31 cellular contexts compared by ENCODE assay signal in the genomic region with DNA sequence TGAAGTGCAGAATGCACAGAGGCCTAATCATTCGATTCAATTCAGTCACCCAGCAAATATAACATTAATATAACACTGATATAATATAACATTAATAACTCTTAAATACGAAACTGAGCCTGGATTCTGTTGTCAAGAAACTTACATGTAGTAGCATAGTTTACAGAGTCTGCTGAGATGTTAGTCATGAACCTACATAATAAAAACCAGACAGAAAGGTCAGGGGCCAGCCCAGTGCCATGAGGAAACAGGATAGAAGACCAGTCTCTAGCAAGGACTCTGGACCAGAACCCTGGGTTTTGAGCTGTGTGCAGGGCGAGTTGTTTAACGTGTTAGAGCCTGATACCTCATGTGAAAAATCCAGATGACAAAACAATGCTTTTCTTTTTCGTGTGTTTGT.
"Had no signal": no experiment of that assay in that cellular context is flagged by ENCODE, and none has a peak within 500 bp of the region (broad histone marks: within the 10 kb centered on the region; RNA-seq: fewer than 3 reads in every experiment).

No MANE protein-coding gene starts in this region.

- H3K4me1 Mint-ChIP-seq: activated B cell treated with CpG ODN at 0.5 μM for 24 hours; activated T-helper 17 cell treated with anti-CD3 and anti-CD28 coated beads, Interleukin-2, amount 50 U/mL, for 72 hours; central memory CD8-positive, alpha-beta T cell; endodermal cell; T-cell had no signal

- ATAC-seq: activated CD4-positive, CD25-positive, alpha-beta regulatory T cell treated with anti-CD3 and anti-CD28 coated beads, Interleukin-2, amount 50 U/mL, for 24 hours; activated CD8-positive, alpha-beta T cell treated with anti-CD3 and anti-CD28 coated beads for 36 hours; activated T-cell treated with anti-CD3 and anti-CD28 coated beads, Interleukin-2, amount 50 U/mL, for 4 hours; activated T-helper 17 cell treated with anti-CD3 and anti-CD28 coated beads, Interleukin-2, amount 50 U/mL, for 72 hours; gastrocnemius medialis; heart left ventricle; T-cell had no signal

- H3K36me3 Mint-ChIP-seq: activated naive CD8-positive, alpha-beta T cell; T-cell had no signal

- H3K27ac ChIP-seq: brain microvascular endothelial cell, coronary artery, dorsolateral prefrontal cortex, esophagus muscularis mucosa, gastrocnemius medialis, heart left ventricle, WERI-Rb-1 had no signal

- DNase-seq: activated B cell treated with CpG ODN at 0.5 μM for 24 hours; activated CD4-positive, alpha-beta T cell treated with anti-CD3 and anti-CD28 coated beads for 48 hours; activated CD4-positive, alpha-beta T cell treated with anti-CD3 and anti-CD28 coated beads, Interleukin-2, amount 50 U/mL, for 1 hour; activated CD4-positive, alpha-beta T cell treated with anti-CD3 and anti-CD28 coated beads, Interleukin-2, amount 50 U/mL, for 48 hours; activated CD8-positive, alpha-beta memory T cell treated with anti-CD3 and anti-CD28 coated beads for 24 hours; activated CD8-positive, alpha-beta T cell treated with anti-CD3 and anti-CD28 coated beads for 36 hours; activated effector memory CD4-positive, alpha-beta T cell treated with Interleukin-2 at 50 U/mL for 16 hours; activated gamma-delta T cell treated with Interleukin-2 at 50 U/mL for 16 hours; activated naive CD4-positive, alpha-beta T cell treated with anti-CD3 and anti-CD28 coated beads, Interleukin-2, amount 50 U/mL, for 16 hours; activated naive CD4-positive, alpha-beta T cell treated with Interleukin-2 at 50 U/mL for 16 hours; activated T-cell treated with anti-CD3 and anti-CD28 coated beads, Interleukin-2, amount 50 U/mL, for 4 hours; amniotic stem cell; anterior cingulate cortex; brain microvascular endothelial cell; dorsolateral prefrontal cortex; effector memory CD4-positive, alpha-beta T cell; endodermal cell; gastrocnemius medialis; glutamatergic neuron; heart left ventricle; T-cell; T1000; WERI-Rb-1 had no signal

- H3K4me1 ChIP-seq: esophagus muscularis mucosa, gastrocnemius medialis, heart left ventricle had no signal

- H3K27me3 Mint-ChIP-seq: activated B cell treated with CpG ODN at 0.5 μM for 24 hours; activated CD8-positive, alpha-beta T cell treated with anti-CD3 and anti-CD28 coated beads for 36 hours; activated naive CD8-positive, alpha-beta T cell; activated T-helper 17 cell treated with anti-CD3 and anti-CD28 coated beads, Interleukin-2, amount 50 U/mL, for 72 hours; central memory CD8-positive, alpha-beta T cell; dendritic cell treated with granulocyte-macrophage colony-stimulating factor and Interleukin-4, amounts not matched to agents 40 ng/mL and 50 ng/mL, for 4 days had no signal

- H3K9me3 Mint-ChIP-seq: activated T-cell treated with anti-CD3 and anti-CD28 coated beads, Interleukin-2, amount 50 U/mL, for 4 hours; central memory CD8-positive, alpha-beta T cell had no signal

- H3K4me3 ChIP-seq: coronary artery, dorsolateral prefrontal cortex, esophagus muscularis mucosa, gastrocnemius medialis, heart left ventricle had no signal

- H3K27ac Mint-ChIP-seq: activated B cell treated with CpG ODN at 0.5 μM for 24 hours; activated CD8-positive, alpha-beta T cell treated with anti-CD3 and anti-CD28 coated beads for 36 hours; activated naive CD8-positive, alpha-beta T cell; activated T-helper 17 cell treated with anti-CD3 and anti-CD28 coated beads, Interleukin-2, amount 50 U/mL, for 72 hours; dendritic cell treated with granulocyte-macrophage colony-stimulating factor and Interleukin-4, amounts not matched to agents 40 ng/mL and 50 ng/mL, for 4 days; endodermal cell; T-cell; T-helper 1 cell treated with Interleukin-12 subunit alpha and Interleukin-12 subunit beta and Interleukin-4 antibody, amounts not matched to agents 30 μg/mL and 1 μg/mL, for 36 hours had no signal

- H3K27me3 ChIP-seq: brain microvascular endothelial cell, dorsolateral prefrontal cortex, esophagus muscularis mucosa, gastrocnemius medialis, heart left ventricle had no signal

- H3K4me3 Mint-ChIP-seq: activated B cell treated with CpG ODN at 0.5 μM for 24 hours; activated CD8-positive, alpha-beta T cell treated with anti-CD3 and anti-CD28 coated beads for 36 hours; activated naive CD8-positive, alpha-beta T cell; activated T-cell treated with anti-CD3 and anti-CD28 coated beads, Interleukin-2, amount 50 U/mL, for 4 hours; activated T-helper 17 cell treated with anti-CD3 and anti-CD28 coated beads, Interleukin-2, amount 50 U/mL, for 72 hours; central memory CD8-positive, alpha-beta T cell; dendritic cell treated with granulocyte-macrophage colony-stimulating factor and Interleukin-4, amounts not matched to agents 40 ng/mL and 50 ng/mL, for 4 days; endodermal cell; T-cell; T-helper 1 cell treated with Interleukin-12 subunit alpha and Interleukin-12 subunit beta and Interleukin-4 antibody, amounts not matched to agents 30 μg/mL and 1 μg/mL, for 36 hours had no signal
